20 cellular contexts compared by ENCODE assay signal in the genomic region with DNA sequence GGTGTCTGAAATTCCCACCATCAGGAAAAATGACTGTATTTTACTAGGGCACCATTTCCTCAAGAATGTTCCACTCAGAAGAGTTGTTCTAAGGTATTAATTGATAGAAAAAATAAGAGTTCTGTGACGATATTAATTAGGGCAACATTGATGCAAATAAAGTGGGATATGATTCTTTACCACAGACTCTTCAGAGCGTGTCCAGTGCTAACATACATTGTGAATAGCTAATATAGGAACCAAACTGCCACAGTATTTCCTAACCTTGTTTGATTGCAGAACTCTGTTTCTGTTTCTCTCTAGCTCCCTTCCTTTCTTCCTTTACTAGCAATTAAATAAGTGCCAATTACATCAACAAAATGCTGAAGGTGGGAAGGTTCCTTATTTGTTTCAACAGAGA.
"Had no signal": no experiment of that assay in that cellular context is flagged by ENCODE, and none has a peak within 500 bp of the region (broad histone marks: within the 10 kb centered on the region; RNA-seq: fewer than 3 reads in every experiment).

No MANE protein-coding gene starts in this region.

- H3K27ac ChIP-seq: ascending aorta, breast epithelium, epithelial cell of prostate, transverse colon had no signal

- H3K4me1 ChIP-seq: ascending aorta, breast epithelium had no signal

- H3K4me3 ChIP-seq: ascending aorta, breast epithelium, transverse colon had no signal

- H3K4me1 Mint-ChIP-seq: activated T-helper 17 cell treated with anti-CD3 and anti-CD28 coated beads, Interleukin-2, amount 50 U/mL, for 72 hours; immature natural killer cell had no signal

- H3K36me3 ChIP-seq: ascending aorta, breast epithelium, transverse colon had no signal

- H3K9me3 ChIP-seq: ascending aorta, breast epithelium, transverse colon had no signal

- H3K9me3 Mint-ChIP-seq: activated T-helper 17 cell treated with anti-CD3 and anti-CD28 coated beads, Interleukin-2, amount 50 U/mL, for 72 hours; immature natural killer cell had no signal

- H3K27me3 ChIP-seq: ascending aorta, breast epithelium, transverse colon had no signal

- ATAC-seq: activated T-helper 17 cell treated with anti-CD3 and anti-CD28 coated beads, Interleukin-2, amount 50 U/mL, for 72 hours; natural killer cell treated with Interleukin-12 subunit alpha and Interleukin-12 subunit beta and Interleukin-15 and Interleukin-18, amount 100 ng/mL, for 72 hours had no signal

- DNase-seq: activated CD4-positive, alpha-beta T cell treated with anti-CD3 and anti-CD28 coated beads, Interleukin-2, amount 50 U/mL, for 4 hours; activated CD4-positive, CD25-positive, alpha-beta regulatory T cell treated with anti-CD3 and anti-CD28 coated beads, Interleukin-2, amount 50 U/mL, for 72 hours; activated naive CD4-positive, alpha-beta T cell treated with Interleukin-2 at 50 U/mL for 16 hours; cerebellar nuclear complex; effector CD8-positive, alpha-beta T cell; foreskin melanocyte; head of caudate nucleus; immature natural killer cell; mesendoderm; nucleus accumbens; stimulated activated CD4-positive, alpha-beta T cell treated with anti-CD3 and anti-CD28 coated beads, Interleukin-15, amount 100 ng/mL, for 24 hours; stimulated activated CD4-positive, alpha-beta T cell treated with anti-CD3 and anti-CD28 coated beads, Interleukin-4, amount 100 ng/mL, for 1 hour; stimulated activated naive CD4-positive, alpha-beta T cell treated with Interleukin-2 at 50 U/mL for 16 hours; substantia nigra; transverse colon had no signal

- H3K27ac Mint-ChIP-seq: activated T-helper 17 cell treated with anti-CD3 and anti-CD28 coated beads, Interleukin-2, amount 50 U/mL, for 72 hours; natural killer cell treated with Interleukin-12 subunit alpha and Interleukin-12 subunit beta and Interleukin-15 and Interleukin-18, amount 100 ng/mL, for 72 hours had no signal

- H3K4me3 Mint-ChIP-seq: activated T-helper 17 cell treated with anti-CD3 and anti-CD28 coated beads, Interleukin-2, amount 50 U/mL, for 72 hours; immature natural killer cell; natural killer cell treated with Interleukin-12 subunit alpha and Interleukin-12 subunit beta and Interleukin-15 and Interleukin-18, amount 100 ng/mL, for 72 hours had no signal
